In genomic region chr1:39539252-39539790, GRCh38 we compare ENCODE assay signal across 9 cellular contexts. TPM values are rescaled to one million over a fixed set of nuclear protein-coding genes. Genes with fewer than 3 reads are reported as not detected.
DNase-seq lines count a peak whose midpoint lies in the region; ATAC-seq and TF ChIP-seq lines count a peak whose summit lies in the region.
"Had no signal": no experiment of that assay in that cellular context is flagged by ENCODE, and none has a peak within 500 bp of the region (broad histone marks: within the 10 kb centered on the region; RNA-seq: fewer than 3 reads in every experiment).

No MANE protein-coding gene starts in this region.

- H3K4me1 Mint-ChIP-seq in activated T-helper 2 cell treated with anti-CD3 and anti-CD28 coated beads, Interferon-gamma antibody, Interleukin-2, Interleukin-4, amounts not matched to agents 10 μg/mL and 5 μg/mL and 100 μg/mL, durations not matched to agents 14 hours and 24 hours and 36 hours (ENCODE audit: low read depth): no peaks in the 10 kb centered on the region
- peaks cover 9% of the 10 kb centered on the region for H3K4me1 Mint-ChIP-seq in osteocyte (ENCODE audit: unreplicated experiment)

- H3K9me3 Mint-ChIP-seq in activated T-helper 2 cell treated with anti-CD3 and anti-CD28 coated beads, Interferon-gamma antibody, Interleukin-2, Interleukin-4, amounts not matched to agents 10 μg/mL and 5 μg/mL and 100 μg/mL, durations not matched to agents 14 hours and 24 hours and 36 hours: no peaks in the 10 kb centered on the region
- H3K9me3 Mint-ChIP-seq in osteocyte (ENCODE audit: unreplicated experiment): no peaks in the 10 kb centered on the region

- TF ChIP-seq EP300 in Ishikawa (IDR thresholded peaks at IDR 0.05; ENCODE audit: borderline replicate concordance): no peak

- no peaks in the 10 kb centered on the region; the same call in 1 of the 2 replicates for H3K36me3 ChIP-seq in PC-3 (ENCODE audit: low read depth, low read length)

- BruUV-seq in PC-3 (replicated peaks; lab: Mats Ljungman, UMichigan): no TSS peak

- POLR2A ChIA-PET in PC-3 (lab: Charles Lee; ENCODE audit: unreplicated experiment): no interaction called here

- no peaks in the 10 kb centered on the region for H4K20me1 ChIP-seq in PC-3 (ENCODE audit: low read length)
- H4K20me1 ChIP-seq: BLaER1 had no signal

- no peak overlapping the region for H3K4me3 Mint-ChIP-seq in activated T-helper 2 cell treated with anti-CD3 and anti-CD28 coated beads, Interferon-gamma antibody, Interleukin-2, Interleukin-4, amounts not matched to agents 10 μg/mL and 5 μg/mL and 100 μg/mL, durations not matched to agents 14 hours and 24 hours and 36 hours (ENCODE audit: low read depth)
- H3K4me3 Mint-ChIP-seq in osteocyte (ENCODE audit: unreplicated experiment): no peak overlapping the region

- no peaks in the 10 kb centered on the region for H3K27me3 ChIP-seq in PC-3 (ENCODE audit: low read length)
- H3K27me3 ChIP-seq: BLaER1 had no signal

- TF ChIP-seq CTCF in PC-3 (conservative IDR thresholded peaks at IDR 0.05; ENCODE audit: low read depth, low read length): peak; percentile 94
- TF ChIP-seq CTCF in osteocyte (IDR thresholded peaks at IDR 0.05): peak; percentile 92

- no peak overlapping the region for H3K4me3 ChIP-seq in PC-3 (ENCODE audit: low read length)
- H3K4me3 ChIP-seq: BLaER1 had no signal

- H3K4me2 ChIP-seq in PC-3 (ENCODE audit: low read length): no peak overlapping the region
- H3K4me2 ChIP-seq: BLaER1 had no signal

- TF ChIP-seq RAD21 in Ishikawa (IDR thresholded peaks at IDR 0.05; ENCODE audit: low read depth): peak; percentile 82

- no peak overlapping the region for H3K9ac ChIP-seq in PC-3 (ENCODE audit: low read length)

- no peaks in the 10 kb centered on the region for H3K9me3 ChIP-seq in PC-3 (ENCODE audit: low read length)
- H3K9me3 ChIP-seq: BLaER1 had no signal

- CTCF ChIA-PET in PC-3 (lab: Charles Lee): interaction anchor here (0.6 to 1.0 kb wide), 5 partner anchors 13 to 441 kb away, joined by 3 to 5 read pairs (median 3); no protein-coding TSS in a partner anchor

- H2AFZ ChIP-seq in PC-3 (ENCODE audit: low read length): peak overlapping the region; percentile 50

- H3K27ac ChIP-seq in PC-3 (ENCODE audit: low read length): no peak overlapping the region
- H3K27ac ChIP-seq: BLaER1 had no signal

- no peaks in the 10 kb centered on the region for H3K9me2 ChIP-seq in PC-3 (replicated peaks; ENCODE audit: low read length)

- no peaks in the 10 kb centered on the region for H3F3A ChIP-seq in PC-3 (ENCODE audit: low read length, unreplicated experiment)

- ATAC-seq in PC-3 (peak; percentile 99), GM21423 (IDR thresholded peaks at IDR 0.05; ENCODE audit: unreplicated experiment) (no peak)

- H3K36me3 Mint-ChIP-seq in activated T-helper 2 cell treated with anti-CD3 and anti-CD28 coated beads, Interferon-gamma antibody, Interleukin-2, Interleukin-4, amounts not matched to agents 10 μg/mL and 5 μg/mL and 100 μg/mL, durations not matched to agents 14 hours and 24 hours and 36 hours (ENCODE audit: low read depth): peaks cover 25% of the 10 kb centered on the region
- H3K36me3 Mint-ChIP-seq in osteocyte (ENCODE audit: unreplicated experiment): peaks cover 15% of the 10 kb centered on the region

- H3K4me1 ChIP-seq in PC-3 (ENCODE audit: insufficient read depth, low read length): no peaks in the 10 kb centered on the region

- DNase-seq in NCI-H1092 treated with DMSO at 0.1 percent for 48 hours (lab: John Stamatoyannopoulos, UW) (peak; percentile 38), NCI-H1092 (lab: John Stamatoyannopoulos, UW) (no peak), PC-3 (peak; percentile 72), globus pallidus (ENCODE audit: low spot score) (peak; percentile 87), osteocyte (ENCODE audit: extremely low spot score, unreplicated experiment) (no peak)
- DNase-seq in activated T-helper 2 cell treated with anti-CD3 and anti-CD28 coated beads, Interferon-gamma antibody, Interleukin-2, Interleukin-4, amounts not matched to agents 10 μg/mL and 5 μg/mL and 100 μg/mL, durations not matched to agents 14 hours and 24 hours and 36 hours (ENCODE audit: low spot score): peak; percentile 26

- intact Hi-C loops in PC-3 (cut with micrococcal nuclease): loop anchor here (10.0 kb wide), 1 partner anchor 275 kb away; no protein-coding TSS in a partner anchor
- intact Hi-C loops in activated T-helper 2 cell treated with anti-CD3 and anti-CD28 coated beads, Interferon-gamma antibody, Interleukin-2, Interleukin-4, amounts not matched to agents 10 μg/mL and 5 μg/mL and 100 μg/mL, durations not matched to agents 14 hours and 24 hours and 36 hours (cut with micrococcal nuclease): loop anchor here (1.0 kb wide), 1 partner anchor 441 kb away; no protein-coding TSS in a partner anchor

- H3K27me3 Mint-ChIP-seq in activated T-helper 2 cell treated with anti-CD3 and anti-CD28 coated beads, Interferon-gamma antibody, Interleukin-2, Interleukin-4, amounts not matched to agents 10 μg/mL and 5 μg/mL and 100 μg/mL, durations not matched to agents 14 hours and 24 hours and 36 hours (ENCODE audit: low read depth): no peaks in the 10 kb centered on the region
- H3K27me3 Mint-ChIP-seq in osteocyte (ENCODE audit: unreplicated experiment): no peaks in the 10 kb centered on the region

- H3K27ac Mint-ChIP-seq in activated T-helper 2 cell treated with anti-CD3 and anti-CD28 coated beads, Interferon-gamma antibody, Interleukin-2, Interleukin-4, amounts not matched to agents 10 μg/mL and 5 μg/mL and 100 μg/mL, durations not matched to agents 14 hours and 24 hours and 36 hours: no peak overlapping the region
- H3K27ac Mint-ChIP-seq in osteocyte (ENCODE audit: unreplicated experiment): peak overlapping the region; percentile 48

- H3K79me2 ChIP-seq in PC-3 (ENCODE audit: low read length): no peaks in the 10 kb centered on the region

TF ChIP-seq in Ishikawa, 13 proteins besides CTCF, POLR2A, EP300 and RAD21:
- no peak for TF ChIP-seq CREB1 (IDR thresholded peaks at IDR 0.05; ENCODE audit: low read depth)
- no peak for TF ChIP-seq USF1 (IDR thresholded peaks at IDR 0.05)
- TF ChIP-seq NFIC (IDR thresholded peaks at IDR 0.05): no peak
- TF ChIP-seq, protein P1, sequence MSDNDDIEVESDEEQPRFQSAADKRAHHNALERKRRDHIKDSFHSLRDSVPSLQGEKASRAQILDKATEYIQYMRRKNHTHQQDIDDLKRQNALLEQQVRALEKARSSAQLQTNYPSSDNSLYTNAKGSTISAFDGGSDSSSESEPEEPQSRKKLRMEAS (IDR thresholded peaks at IDR 0.05): no peak
- TF ChIP-seq FOXM1 (IDR thresholded peaks at IDR 0.05; ENCODE audit: borderline replicate concordance, low read depth): no peak
- TF ChIP-seq TEAD4 (IDR thresholded peaks at IDR 0.05): no peak
- TF ChIP-seq ZBTB7A (IDR thresholded peaks at IDR 0.05; ENCODE audit: low read depth): no peak

RNA-seq across cellular contexts. Expression of gene PABPC4, which starts 37.3 kb away (rescaled TPM):
- 136 and 187 TPM in 2 replicates for total RNA-seq in PC-3 (2014; rRNA removed)
- 369 and 375 TPM in 2 replicates for total RNA-seq in activated T-helper 2 cell treated with anti-CD3 and anti-CD28 coated beads, Interferon-gamma antibody, Interleukin-2, Interleukin-4, amounts not matched to agents 10 μg/mL and 5 μg/mL and 100 μg/mL, durations not matched to agents 14 hours and 24 hours and 36 hours
- 247 and 263 TPM in 2 replicates for total RNA-seq in osteocyte

RNA-seq across cellular contexts. Expression of gene BMP8A, which starts 47.9 kb away (rescaled TPM):
- 0.11 TPM in 1 of 2 replicates, not detected in the other for total RNA-seq in PC-3 (2014; rRNA removed)
- 0.11 TPM in 1 of 2 replicates, not detected in the other for total RNA-seq in activated T-helper 2 cell treated with anti-CD3 and anti-CD28 coated beads, Interferon-gamma antibody, Interleukin-2, Interleukin-4, amounts not matched to agents 10 μg/mL and 5 μg/mL and 100 μg/mL, durations not matched to agents 14 hours and 24 hours and 36 hours
- total RNA-seq in osteocyte: not detected in 2 replicates

Comparison
In these comparisons a context has a peak if more than half of its experiments do, and no peak if none do; other contexts are left out.
1. DNase-seq: peak in NCI-H1092 treated with DMSO at 0.1 percent for 48 hours (single experiment), PC-3 (single experiment), activated T-helper 2 cell treated with anti-CD3 and anti-CD28 coated beads, Interferon-gamma antibody, Interleukin-2, Interleukin-4, amounts not matched to agents 10 μg/mL and 5 μg/mL and 100 μg/mL, durations not matched to agents 14 hours and 24 hours and 36 hours (single experiment) and globus pallidus (single experiment); none in NCI-H1092 (single experiment) and osteocyte (single experiment).